Comparison of ENCODE assay signal across 9 cellular contexts in the genomic region with DNA sequence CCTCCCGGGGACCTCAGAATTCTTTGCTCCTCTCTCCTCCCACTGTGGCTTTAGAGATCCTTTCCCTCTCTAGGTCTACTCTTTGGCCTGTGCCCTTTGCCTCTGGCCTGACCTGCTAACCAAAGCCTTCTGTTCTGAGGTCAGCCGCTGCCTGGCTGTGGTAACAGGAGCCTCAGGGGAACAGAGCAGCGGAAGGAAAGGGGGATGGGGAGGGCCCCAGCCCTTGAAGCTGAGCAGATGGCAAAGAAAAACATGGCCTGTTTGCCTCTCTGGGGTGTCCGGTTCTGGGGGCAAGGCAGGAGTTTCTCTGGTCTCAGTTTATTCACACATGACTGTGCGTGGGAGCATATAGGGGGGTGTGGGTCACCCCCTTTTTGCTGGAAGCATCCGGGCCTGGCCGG. TPM values are rescaled to one million over a fixed set of nuclear protein-coding genes. Genes with fewer than 3 reads are reported as not detected.
A peak's percentile ranks its signal among the peaks of the same experiment; 100 is the strongest.
DNase-seq lines count a peak whose midpoint lies in the region; ATAC-seq and TF ChIP-seq lines count a peak whose summit lies in the region.
"Had no signal": no experiment of that assay in that cellular context is flagged by ENCODE, and none has a peak within 500 bp of the region (broad histone marks: within the 10 kb centered on the region; RNA-seq: fewer than 3 reads in every experiment).

No MANE protein-coding gene starts in this region.

- H3K79me1 ChIP-seq in mesendoderm (ENCODE audit: low read length) = peaks cover 4% of the 10 kb centered on the region

- in situ Hi-C loops in KBM-7 (cut with MboI; ENCODE audit: low pct_unique_long_range_greater_than_20kb, low sequenced_read_pairs) = no loop called here

- peaks cover 3% of the 10 kb centered on the region for H3K4me1 ChIP-seq in mesendoderm (ENCODE audit: control insufficient read depth, low read depth, low read length)

- H3K56ac ChIP-seq in mesendoderm (ENCODE audit: low read length) = peak overlapping the region; percentile 3

- ATAC-seq in GM21526 (IDR thresholded peaks at IDR 0.05; ENCODE audit: low FRiP score, unreplicated experiment) (peak; percentile 55), HG02970 (IDR thresholded peaks at IDR 0.05; ENCODE audit: low FRiP score, unreplicated experiment) (no peak)

- H2BK5ac ChIP-seq in mesendoderm (ENCODE audit: low read length) = no peak overlapping the region

- peak overlapping the region; percentile 7 for H3K9ac ChIP-seq in mesendoderm (ENCODE audit: low read length)
- H3K9ac ChIP-seq: KMS-11 had no signal

- no peak overlapping the region for H2AK5ac ChIP-seq in mesendoderm (ENCODE audit: low read length)

- no peak for TF ChIP-seq CTCF in GM10266 (IDR thresholded peaks at IDR 0.05; ENCODE audit: control insufficient read depth, insufficient read depth, low read depth, missing control alignments)

- no peak overlapping the region for H4K8ac ChIP-seq in mesendoderm (ENCODE audit: low read depth, low read length)

- H2BK120ac ChIP-seq in mesendoderm (ENCODE audit: low read depth, low read length) = no peak overlapping the region

- DNase-seq in GM10266 (ENCODE audit: extremely low spot score) (peak; percentile 79), KBM-7 (peak; percentile 80), mesendoderm (peak; percentile 89), NCI-H446 treated with DMSO at 0.1 percent for 48 hours (lab: John Stamatoyannopoulos, UW) (no peak), DMS53 (lab: John Stamatoyannopoulos, UW) (no peak)
- DNase-seq in activated T-cell treated with anti-CD3 and anti-CD28 coated beads, Interleukin-2, amount 50 U/mL, for 48 hours = peak; percentile 46 to 49

- H3K18ac ChIP-seq in mesendoderm (ENCODE audit: low read length) = peak overlapping the region; percentile 72

- no peaks in the 10 kb centered on the region for H3K79me2 ChIP-seq in mesendoderm (ENCODE audit: control insufficient read depth, insufficient read depth, low read length)

- H3K4me3 ChIP-seq in mesendoderm (ENCODE audit: low read length) = no peak overlapping the region

- H4K5ac ChIP-seq in mesendoderm (ENCODE audit: low read length) = no peak overlapping the region

- no peak overlapping the region for H3K23ac ChIP-seq in mesendoderm (ENCODE audit: low read length)

- no peak overlapping the region for H3K4ac ChIP-seq in mesendoderm (ENCODE audit: low read depth, low read length)

- H3K27ac ChIP-seq in mesendoderm (ENCODE audit: low read depth, low read length) = no peak overlapping the region
- H3K27ac ChIP-seq: KMS-11 had no signal

- no peaks in the 10 kb centered on the region for H3K36me3 ChIP-seq in mesendoderm (ENCODE audit: control insufficient read depth, insufficient read depth, low read length)

- WGBS in mesendoderm (ENCODE audit: extremely low coverage, insufficient coverage, low lambda C conversion rate) = no CpG with 5 or more reads among the region's 7 CpGs

- H2BK15ac ChIP-seq in mesendoderm (replicated peaks; ENCODE audit: low read depth) = no peak overlapping the region

- no peaks in the 10 kb centered on the region for H3K27me3 ChIP-seq in mesendoderm (ENCODE audit: insufficient read depth, low read length, poor library complexity)

- H3K4me2 ChIP-seq in mesendoderm (ENCODE audit: low read length) = no peak overlapping the region
- H3K4me2 ChIP-seq: KMS-11 had no signal

RNA-seq across cellular contexts. Expression of a gene that starts 28.2 kb away (rescaled TPM):
- 38.5 TPM for polyA plus RNA-seq in mesendoderm (2013, experiment 1 of 2)
- 40.8 TPM for polyA plus RNA-seq in mesendoderm (2013, experiment 2 of 2)

Comparison
In these comparisons a context has a peak if more than half of its experiments do, and no peak if none do; other contexts are left out.
1. DNase-seq: peak in GM10266 (single experiment), KBM-7 (single experiment), activated T-cell treated with anti-CD3 and anti-CD28 coated beads, Interleukin-2, amount 50 U/mL, for 48 hours (2 of 2) and mesendoderm (single experiment); none in NCI-H446 treated with DMSO at 0.1 percent for 48 hours (single experiment) and DMS53 (single experiment).